36 cellular contexts compared by ENCODE assay signal in genomic region chr6:153367006-153367405, GRCh38.
"Had no signal": no experiment of that assay in that cellular context is flagged by ENCODE, and none has a peak within 500 bp of the region (broad histone marks: within the 10 kb centered on the region; RNA-seq: fewer than 3 reads in every experiment).

No MANE protein-coding gene starts in this region.

- H3K27me3 Mint-ChIP-seq: activated B cell treated with CpG ODN at 0.5 μM for 24 hours; activated CD4-positive, alpha-beta memory T cell treated with anti-CD3 and anti-CD28 coated beads for 36 hours; activated CD4-positive, alpha-beta T cell treated with anti-CD3 and anti-CD28 coated beads, Interleukin-2, amount 10 ng/mL, durations not matched to agents 24 days and 14 days; activated CD8-positive, alpha-beta T cell treated with anti-CD3 and anti-CD28 coated beads for 36 hours; activated naive CD4-positive, alpha-beta T cell treated with anti-CD3 and anti-CD28 coated beads, Interleukin-2, amount 10 ng/mL, durations not matched to agents 7 days and 5 days; activated naive CD4-positive, alpha-beta T cell treated with anti-CD3 and anti-CD28 coated beads, Interleukin-2, amount 50 U/mL, for 24 hours; activated naive CD8-positive, alpha-beta T cell treated with anti-CD3 and anti-CD28 coated beads, Interleukin-2, amount 10 ng/mL, durations not matched to agents 7 days and 5 days; activated naive CD8-positive, alpha-beta T cell treated with anti-CD3 and anti-CD28 coated beads, Interleukin-2, amount 50 U/mL, for 24 hours; activated T-helper 17 cell treated with anti-CD3 and anti-CD28 coated beads, Interleukin-2, amount 50 U/mL, for 72 hours; brain; central memory CD8-positive, alpha-beta T cell had no signal

- H3K36me3 ChIP-seq: ascending aorta, cardiac muscle cell had no signal

- ATAC-seq: activated CD8-positive, alpha-beta T cell treated with anti-CD3 and anti-CD28 coated beads for 36 hours; activated naive CD8-positive, alpha-beta T cell treated with anti-CD3 and anti-CD28 coated beads, Interleukin-2, amount 50 U/mL, for 24 hours; activated T-cell treated with anti-CD3 and anti-CD28 coated beads, Interleukin-2, amount 50 U/mL, for 4 hours; activated T-cell treated with anti-CD3 and anti-CD28 coated beads, Interleukin-2, amount 50 U/mL, for 72 hours; activated T-helper 17 cell treated with anti-CD3 and anti-CD28 coated beads, Interleukin-2, amount 50 U/mL, for 72 hours had no signal

- H3K27ac Mint-ChIP-seq: activated B cell treated with CpG ODN at 0.5 μM for 24 hours; activated CD4-positive, alpha-beta memory T cell treated with anti-CD3 and anti-CD28 coated beads for 36 hours; activated CD4-positive, alpha-beta T cell treated with anti-CD3 and anti-CD28 coated beads, Interleukin-2, amount 10 ng/mL, durations not matched to agents 24 days and 14 days; activated CD8-positive, alpha-beta T cell treated with anti-CD3 and anti-CD28 coated beads for 36 hours; activated naive CD4-positive, alpha-beta T cell treated with anti-CD3 and anti-CD28 coated beads, Interleukin-2, amount 10 ng/mL, durations not matched to agents 7 days and 5 days; activated naive CD4-positive, alpha-beta T cell treated with anti-CD3 and anti-CD28 coated beads, Interleukin-2, amount 50 U/mL, for 24 hours; activated naive CD8-positive, alpha-beta T cell; activated naive CD8-positive, alpha-beta T cell treated with anti-CD3 and anti-CD28 coated beads, Interleukin-2, amount 10 ng/mL, durations not matched to agents 7 days and 5 days; activated naive CD8-positive, alpha-beta T cell treated with anti-CD3 and anti-CD28 coated beads, Interleukin-2, amount 50 U/mL, for 24 hours; activated T-cell treated with anti-CD3 and anti-CD28 coated beads, Interleukin-2, amount 50 U/mL, for 72 hours; activated T-helper 1 cell treated with anti-CD3 and anti-CD28 coated beads, Interleukin-12 subunit alpha, Interleukin-12 subunit beta, Interleukin-2, Interleukin-4 antibody, amounts not matched to agents 30 ng/mL and 10 ng/mL and 1 ng/mL, durations not matched to agents 14 hours and 24 hours and 36 hours; activated T-helper 17 cell treated with anti-CD3 and anti-CD28 coated beads, Interleukin-2, amount 50 U/mL, for 72 hours; brain; T-helper 1 cell treated with Interleukin-12 subunit alpha and Interleukin-12 subunit beta and Interleukin-4 antibody, amounts not matched to agents 30 μg/mL and 1 μg/mL, for 36 hours; T-helper 2 cell treated with Interferon-gamma antibody and Interleukin-4, amounts not matched to agents 5 μg/mL and 100 μg/mL, for 36 hours had no signal

- H3K4me1 Mint-ChIP-seq: activated B cell treated with CpG ODN at 0.5 μM for 24 hours; activated CD4-positive, alpha-beta T cell treated with anti-CD3 and anti-CD28 coated beads, Interleukin-2, amount 10 ng/mL, durations not matched to agents 24 days and 14 days; activated naive CD4-positive, alpha-beta T cell treated with anti-CD3 and anti-CD28 coated beads, Interleukin-2, amount 10 ng/mL, durations not matched to agents 7 days and 5 days; activated naive CD4-positive, alpha-beta T cell treated with anti-CD3 and anti-CD28 coated beads, Interleukin-2, amount 50 U/mL, for 24 hours; activated naive CD8-positive, alpha-beta T cell treated with anti-CD3 and anti-CD28 coated beads, Interleukin-2, amount 10 ng/mL, durations not matched to agents 7 days and 5 days; activated naive CD8-positive, alpha-beta T cell treated with anti-CD3 and anti-CD28 coated beads, Interleukin-2, amount 50 U/mL, for 24 hours; activated T-helper 17 cell treated with anti-CD3 and anti-CD28 coated beads, Interleukin-2, amount 50 U/mL, for 72 hours; brain; central memory CD8-positive, alpha-beta T cell had no signal

- H3K4me3 ChIP-seq: ascending aorta, cardiac muscle cell had no signal

- H3K9me3 Mint-ChIP-seq: activated CD4-positive, alpha-beta T cell treated with anti-CD3 and anti-CD28 coated beads, Interleukin-2, amount 10 ng/mL, durations not matched to agents 24 days and 14 days; activated naive CD4-positive, alpha-beta T cell treated with anti-CD3 and anti-CD28 coated beads, Interleukin-2, amount 10 ng/mL, durations not matched to agents 7 days and 5 days; activated naive CD4-positive, alpha-beta T cell treated with anti-CD3 and anti-CD28 coated beads, Interleukin-2, amount 50 U/mL, for 24 hours; activated naive CD8-positive, alpha-beta T cell treated with anti-CD3 and anti-CD28 coated beads, Interleukin-2, amount 10 ng/mL, durations not matched to agents 7 days and 5 days; activated T-helper 1 cell treated with anti-CD3 and anti-CD28 coated beads, Interleukin-12 subunit alpha, Interleukin-12 subunit beta, Interleukin-2, Interleukin-4 antibody, amounts not matched to agents 30 ng/mL and 10 ng/mL and 1 ng/mL, durations not matched to agents 14 hours and 24 hours and 36 hours; activated T-helper 17 cell treated with anti-CD3 and anti-CD28 coated beads, Interleukin-2, amount 50 U/mL, for 72 hours; T-helper 1 cell treated with Interleukin-12 subunit alpha and Interleukin-12 subunit beta and Interleukin-4 antibody, amounts not matched to agents 30 μg/mL and 1 μg/mL, for 36 hours; T-helper 2 cell treated with Interferon-gamma antibody and Interleukin-4, amounts not matched to agents 5 μg/mL and 100 μg/mL, for 36 hours had no signal

- H3K4me3 Mint-ChIP-seq: activated B cell treated with CpG ODN at 0.5 μM for 24 hours; activated CD4-positive, alpha-beta memory T cell treated with anti-CD3 and anti-CD28 coated beads for 36 hours; activated CD4-positive, alpha-beta T cell treated with anti-CD3 and anti-CD28 coated beads, Interleukin-2, amount 10 ng/mL, durations not matched to agents 24 days and 14 days; activated CD8-positive, alpha-beta T cell treated with anti-CD3 and anti-CD28 coated beads for 36 hours; activated naive CD4-positive, alpha-beta T cell treated with anti-CD3 and anti-CD28 coated beads, Interleukin-2, amount 10 ng/mL, durations not matched to agents 7 days and 5 days; activated naive CD4-positive, alpha-beta T cell treated with anti-CD3 and anti-CD28 coated beads, Interleukin-2, amount 50 U/mL, for 24 hours; activated naive CD8-positive, alpha-beta T cell; activated naive CD8-positive, alpha-beta T cell treated with anti-CD3 and anti-CD28 coated beads, Interleukin-2, amount 10 ng/mL, durations not matched to agents 7 days and 5 days; activated naive CD8-positive, alpha-beta T cell treated with anti-CD3 and anti-CD28 coated beads, Interleukin-2, amount 50 U/mL, for 24 hours; activated T-cell treated with anti-CD3 and anti-CD28 coated beads, Interleukin-2, amount 50 U/mL, for 4 hours; activated T-cell treated with anti-CD3 and anti-CD28 coated beads, Interleukin-2, amount 50 U/mL, for 72 hours; activated T-helper 1 cell treated with anti-CD3 and anti-CD28 coated beads, Interleukin-12 subunit alpha, Interleukin-12 subunit beta, Interleukin-2, Interleukin-4 antibody, amounts not matched to agents 30 ng/mL and 10 ng/mL and 1 ng/mL, durations not matched to agents 14 hours and 24 hours and 36 hours; activated T-helper 17 cell treated with anti-CD3 and anti-CD28 coated beads, Interleukin-2, amount 50 U/mL, for 72 hours; brain; central memory CD8-positive, alpha-beta T cell; T-helper 1 cell treated with Interleukin-12 subunit alpha and Interleukin-12 subunit beta and Interleukin-4 antibody, amounts not matched to agents 30 μg/mL and 1 μg/mL, for 36 hours; T-helper 2 cell treated with Interferon-gamma antibody and Interleukin-4, amounts not matched to agents 5 μg/mL and 100 μg/mL, for 36 hours had no signal

- DNase-seq: activated B cell treated with CpG ODN at 0.5 μM for 24 hours; activated CD4-positive, alpha-beta memory T cell treated with anti-CD3 and anti-CD28 coated beads for 36 hours; activated CD4-positive, alpha-beta T cell treated with anti-CD3 and anti-CD28 coated beads for 4 hours; activated CD4-positive, alpha-beta T cell treated with anti-CD3 and anti-CD28 coated beads, Interleukin-2, amount 10 ng/mL, durations not matched to agents 24 days and 14 days; activated CD4-positive, alpha-beta T cell treated with anti-CD3 and anti-CD28 coated beads, Interleukin-2, amount 50 U/mL, for 1 hour; activated CD4-positive, alpha-beta T cell treated with anti-CD3 and anti-CD28 coated beads, Interleukin-2, amount 50 U/mL, for 4 hours; activated CD4-positive, CD25-positive, alpha-beta regulatory T cell treated with anti-CD3 and anti-CD28 coated beads, Interleukin-2, amount 50 U/mL, for 72 hours; activated CD8-positive, alpha-beta memory T cell treated with anti-CD3 and anti-CD28 coated beads, Interleukin-2, amount 50 U/mL, for 4 hours; activated CD8-positive, alpha-beta T cell treated with anti-CD3 and anti-CD28 coated beads for 36 hours; activated gamma-delta T cell; activated naive CD4-positive, alpha-beta T cell treated with anti-CD3 and anti-CD28 coated beads, Interleukin-2, amount 10 ng/mL, durations not matched to agents 7 days and 5 days; activated naive CD4-positive, alpha-beta T cell treated with Interleukin-2 at 50 U/mL for 16 hours; activated naive CD8-positive, alpha-beta T cell treated with anti-CD3 and anti-CD28 coated beads, Interleukin-2, amount 10 ng/mL, durations not matched to agents 7 days and 5 days; activated naive CD8-positive, alpha-beta T cell treated with anti-CD3 and anti-CD28 coated beads, Interleukin-2, amount 50 U/mL, for 24 hours; activated T-cell treated with anti-CD3 and anti-CD28 coated beads for 4 hours; activated T-cell treated with anti-CD3 and anti-CD28 coated beads, Interleukin-2, amount 50 U/mL, for 1 hour; activated T-cell treated with anti-CD3 and anti-CD28 coated beads, Interleukin-2, amount 50 U/mL, for 4 hours; activated T-cell treated with anti-CD3 and anti-CD28 coated beads, Interleukin-2, amount 50 U/mL, for 72 hours; amygdala; anterior cingulate cortex; caudate nucleus; cerebellar nuclear complex; T-helper 1 cell; T-helper 2 cell; T-helper 9 cell had no signal

- H3K27me3 ChIP-seq: ascending aorta, cardiac muscle cell had no signal

- H3K27ac ChIP-seq: ascending aorta, cardiac muscle cell, VCaP had no signal

- H3K4me1 ChIP-seq: ascending aorta had no signal

- H3K36me3 Mint-ChIP-seq: activated CD4-positive, alpha-beta memory T cell treated with anti-CD3 and anti-CD28 coated beads for 36 hours; activated naive CD4-positive, alpha-beta T cell treated with anti-CD3 and anti-CD28 coated beads, Interleukin-2, amount 10 ng/mL, durations not matched to agents 7 days and 5 days; activated naive CD4-positive, alpha-beta T cell treated with anti-CD3 and anti-CD28 coated beads, Interleukin-2, amount 50 U/mL, for 24 hours; activated naive CD8-positive, alpha-beta T cell; activated naive CD8-positive, alpha-beta T cell treated with anti-CD3 and anti-CD28 coated beads, Interleukin-2, amount 10 ng/mL, durations not matched to agents 7 days and 5 days; brain had no signal
